ENCODE assay signal across 12 cellular contexts in genomic region chr16:75247249-75247648, GRCh38. TPM values are rescaled to one million over a fixed set of nuclear protein-coding genes. Genes with fewer than 3 reads are reported as not detected.
A peak's percentile ranks its signal among the peaks of the same experiment; 100 is the strongest.
DNase-seq lines count a peak whose midpoint lies in the region; ATAC-seq and TF ChIP-seq lines count a peak whose summit lies in the region.
"Had no signal": no experiment of that assay in that cellular context is flagged by ENCODE, and none has a peak within 500 bp of the region (broad histone marks: within the 10 kb centered on the region; RNA-seq: fewer than 3 reads in every experiment).

No MANE protein-coding gene starts in this region.

- POLR2A ChIA-PET in RWPE1 (lab: Yijun Ruan, JAX; ENCODE audit: low non-redundant PET) = no interaction called here

- WGBS in esophagus muscularis mucosa = 72% methylated on average over 5 of the region's 13 CpGs
- WGBS in testis, 2 donors = 69% methylated on average over 11 of the region's 13 CpGs; no CpG with 5 or more reads in 1 of the 2 donors

- H3K27ac ChIP-seq in RWPE1 (peak overlapping the region; percentile 98), esophagus muscularis mucosa (replicated peaks in 1 of 4) (peak overlapping the region; percentile 88 to 95 (median 91)), muscle layer of duodenum (ENCODE audit: low read length) (peak overlapping the region; percentile 75), testis (peak overlapping the region; percentile 80 to 90)
- H3K27ac ChIP-seq: VCaP had no signal

- no peak overlapping the region for H3K4me3 ChIP-seq in esophagus muscularis mucosa
- H3K4me3 ChIP-seq in muscle layer of duodenum (ENCODE audit: low read depth in 1 of 2, low read length in 2 of 2) = no peak overlapping the region
- no peak overlapping the region for H3K4me3 ChIP-seq in testis

- H3K27me3 ChIP-seq in esophagus muscularis mucosa (no peaks in the 10 kb centered on the region), muscle layer of duodenum (ENCODE audit: low read depth, low read length) (no peaks in the 10 kb centered on the region), testis (no peaks in the 10 kb centered on the region)

- TF ChIP-seq POLR2A in esophagus muscularis mucosa (IDR thresholded peaks at IDR 0.05; ENCODE audit: low read depth) (no peak), testis (IDR thresholded peaks at IDR 0.05) (no peak)

- intact Hi-C loops in esophagus muscularis mucosa (cut with DNase I) = no loop called here
- intact Hi-C loops in testis (cut with DNase I; ENCODE audit: low total_unique reads) = no loop called here

- H3K9me3 ChIP-seq in esophagus muscularis mucosa (no peaks in the 10 kb centered on the region), muscle layer of duodenum (ENCODE audit: control insufficient read depth in 1 of 2, low read length in 2 of 2) (no peaks in the 10 kb centered on the region), testis (no peaks in the 10 kb centered on the region)

- no peak for DNase-seq in RWPE1 (ENCODE audit: low spot score)
- no peak for DNase-seq in esophagus muscularis mucosa (ENCODE audit: extremely low spot score)
- DNase-seq in testis = no peak
- DNase-seq in NCI-H2029 (lab: John Stamatoyannopoulos, UW) = no peak
- no peak for DNase-seq in D341Med (ENCODE audit: low spot score)
- DNase-seq: effector memory CD4-positive, alpha-beta T cell; MV-4-11 had no signal

- TF ChIP-seq EP300 in esophagus muscularis mucosa (IDR thresholded peaks at IDR 0.05) = no peak

- no peak for ATAC-seq in HG03521 (IDR thresholded peaks at IDR 0.05; ENCODE audit: unreplicated experiment)
- ATAC-seq in HG03469 (IDR thresholded peaks at IDR 0.05; ENCODE audit: unreplicated experiment) = no peak

- TF ChIP-seq CTCF in RWPE1 (conservative IDR thresholded peaks at IDR 0.05; ENCODE audit: low read depth) = no peak
- no peak for TF ChIP-seq CTCF in esophagus muscularis mucosa (IDR thresholded peaks at IDR 0.05)
- no peak for TF ChIP-seq CTCF in testis (IDR thresholded peaks at IDR 0.05)

- CTCF ChIA-PET in RWPE1 (lab: Yijun Ruan, JAX) = interaction anchor here (1.0 to 1.7 kb wide), 2 partner anchors 13 to 48 kb away, joined by 3 to 5 read pairs; no protein-coding TSS in a partner anchor

- H3K36me3 ChIP-seq in esophagus muscularis mucosa (peaks cover 4 to 9% (median 7%) of the 10 kb centered on the region in 4 donors), muscle layer of duodenum (ENCODE audit: control insufficient read depth in 1 of 2, insufficient read depth in 2 of 2, low read length in 2 of 2) (peaks cover 0 to 15% of the 10 kb centered on the region in 2 donors), testis (ENCODE audit: low read depth, missing control alignments) (no peaks in the 10 kb centered on the region)

- H3K4me1 ChIP-seq in esophagus muscularis mucosa (peaks cover 84 to 97% (median 90%) of the 10 kb centered on the region in 4 donors), muscle layer of duodenum (ENCODE audit: control insufficient read depth in 1 of 2, insufficient read depth in 2 of 2, low read length in 2 of 2) (peaks cover 27 to 86% of the 10 kb centered on the region in 2 donors), testis (peaks cover 82% of the 10 kb centered on the region)

RNA-seq across cellular contexts. Expression of gene BCAR1, which starts 4.2 kb away (rescaled TPM):
- total RNA-seq in esophagus muscularis mucosa = 10 to 100 TPM; 31.6 to 67.1 (median 54.8) TPM
- 100 to 1,000 TPM; 139 to 201 TPM for total RNA-seq in testis
- 83.8 TPM for polyA plus RNA-seq in testis (ENCODE audit: insufficient read depth, low read depth, low replicate concordance)

RNA-seq across cellular contexts. Expression of gene CTRB1, which starts 28.5 kb away (rescaled TPM):
- total RNA-seq in esophagus muscularis mucosa = not detected
- 1 to 10 TPM in 1 of 2 donors, not detected in 1; 1.2 TPM for total RNA-seq in testis
- polyA plus RNA-seq in testis (ENCODE audit: insufficient read depth, low read depth, low replicate concordance) = not detected
- total RNA-seq: kidney epithelial cell had no signal

RNA-seq across cellular contexts. Expression of gene CTRB2, which starts 40.3 kb away (rescaled TPM):
- total RNA-seq in esophagus muscularis mucosa (not detected), testis (1 to 10 TPM in 1 of 2 donors, under 1 TPM in 1; 0.63 to 1.1 TPM)
- 0.69 TPM for polyA plus RNA-seq in testis (ENCODE audit: insufficient read depth, low read depth, low replicate concordance)
- total RNA-seq: kidney epithelial cell had no signal
